Comparison of ENCODE assay signal across 11 cellular contexts in the genomic region with DNA sequence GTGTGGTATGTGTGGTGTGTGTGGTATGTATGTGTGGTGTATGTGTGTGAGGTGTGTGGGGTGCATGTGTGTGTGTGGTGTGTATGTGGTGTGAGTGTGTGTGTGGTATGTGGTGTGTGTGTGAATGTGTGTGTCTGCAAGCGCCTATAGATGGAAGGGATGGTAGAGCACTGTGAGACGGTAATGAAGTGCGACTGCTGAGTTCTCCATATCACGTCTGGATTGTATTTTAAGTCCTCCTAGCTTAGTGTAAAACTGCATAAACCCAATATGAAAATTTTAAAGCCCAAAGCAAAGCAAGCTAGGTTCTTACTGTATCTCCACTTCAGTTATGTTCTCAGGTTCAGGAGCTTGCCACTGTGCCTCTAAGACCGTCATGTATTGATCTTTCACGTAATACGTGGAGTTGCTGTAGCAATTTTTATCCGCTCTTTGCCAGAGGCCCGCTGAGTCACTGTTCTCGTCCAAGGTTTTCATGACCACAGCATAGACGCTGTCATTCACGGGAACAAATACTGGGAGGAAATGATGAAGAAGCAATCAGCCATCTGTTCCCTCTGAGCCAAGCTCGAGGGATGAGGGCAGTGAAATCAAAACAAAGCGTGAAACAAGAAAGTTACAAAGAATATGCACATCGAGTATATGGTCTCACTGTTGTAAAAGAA. TPM values are rescaled to one million over a fixed set of nuclear protein-coding genes. Genes with fewer than 3 reads are reported as not detected.
A peak's percentile ranks its signal among the peaks of the same experiment; 100 is the strongest.
DNase-seq lines count a peak whose midpoint lies in the region; ATAC-seq lines count a peak whose summit lies in the region.
"Had no signal": no experiment of that assay in that cellular context is flagged by ENCODE, and none has a peak within 500 bp of the region (broad histone marks: within the 10 kb centered on the region; RNA-seq: fewer than 3 reads in every experiment).

No MANE protein-coding gene starts in this region.

- peak overlapping the region; percentile 51 for H2AFZ ChIP-seq in neuronal stem cell (ENCODE audit: low read length)

- no peak overlapping the region for H2BK12ac ChIP-seq in neuronal stem cell (ENCODE audit: low read length)

- POLR2A ChIA-PET in activated CD4-positive, alpha-beta T cell treated with anti-CD3 and anti-CD28 coated beads for 36 hours (lab: Charles Lee) = no interaction called here

- H3K79me1 ChIP-seq in neuronal stem cell (ENCODE audit: low read depth, low read length) = no peaks in the 10 kb centered on the region

- H3K4me2 ChIP-seq in neuronal stem cell (ENCODE audit: insufficient read depth, low read length, poor library complexity, severe bottlenecking) = no peak overlapping the region

- peak overlapping the region; percentile 20 for H3K18ac ChIP-seq in neuronal stem cell (ENCODE audit: low read length)

- no peaks in the 10 kb centered on the region for H3K36me3 Mint-ChIP-seq in activated CD4-positive, alpha-beta T cell treated with anti-CD3 and anti-CD28 coated beads for 36 hours (ENCODE audit: low read depth)

- CTCF ChIA-PET in activated CD4-positive, alpha-beta T cell treated with anti-CD3 and anti-CD28 coated beads for 36 hours (lab: Charles Lee) = interaction anchor here (0.7 to 1.2 kb wide), 2 partner anchors 10 to 253 kb away, joined by 3 read pairs; no protein-coding TSS in a partner anchor

- no peak overlapping the region for H3K4ac ChIP-seq in neuronal stem cell (ENCODE audit: low read length)

- ATAC-seq in HG02610 (IDR thresholded peaks at IDR 0.05; ENCODE audit: unreplicated experiment) = no peak
- no peak for ATAC-seq in activated CD4-positive, alpha-beta T cell treated with anti-CD3 and anti-CD28 coated beads for 36 hours

- no peak overlapping the region for H3K23ac ChIP-seq in neuronal stem cell (ENCODE audit: low read depth, low read length, poor library complexity)

- peaks cover 0 to 5% of the 10 kb centered on the region in 2 donors for H3K9me3 ChIP-seq in neuronal stem cell (replicated peaks in 1 of 2; ENCODE audit: control insufficient read depth in 2 of 2, insufficient read depth in 1 of 2, low read depth in 1 of 2, low read length in 2 of 2)
- H3K9me3 ChIP-seq: thyroid gland had no signal

- H3K27ac ChIP-seq in cingulate gyrus (ENCODE audit: low read depth, low read length) (peak overlapping the region; percentile 39), neuronal stem cell (replicated peaks; ENCODE audit: low read length) (no peak overlapping the region)
- H3K27ac ChIP-seq: skin epidermis, thyroid gland had no signal

- H3K36me3 ChIP-seq in neuronal stem cell (replicated peaks in 1 of 2; ENCODE audit: control insufficient read depth in 2 of 2, insufficient read depth in 2 of 2, low read length in 2 of 2) = peaks cover 0 to 2% of the 10 kb centered on the region in 2 donors
- H3K36me3 ChIP-seq: thyroid gland had no signal

- H3K9ac ChIP-seq in neuronal stem cell (ENCODE audit: low read depth, low read length, poor library complexity) = peak overlapping the region; percentile 45

- H3K9me3 Mint-ChIP-seq in activated CD4-positive, alpha-beta T cell treated with anti-CD3 and anti-CD28 coated beads for 36 hours (ENCODE audit: low read depth) = no peaks in the 10 kb centered on the region
- H3K9me3 Mint-ChIP-seq: T-helper 2 cell treated with Interferon-gamma antibody and Interleukin-4, amounts not matched to agents 5 μg/mL and 100 μg/mL, for 36 hours had no signal

- peaks cover 5 to 6% of the 10 kb centered on the region in 2 donors for H3K4me1 ChIP-seq in neuronal stem cell (ENCODE audit: control insufficient read depth in 2 of 2, insufficient read depth in 1 of 2, low read depth in 1 of 2, low read length in 2 of 2)
- H3K4me1 ChIP-seq: thyroid gland had no signal

- no peaks in the 10 kb centered on the region for H3K4me1 Mint-ChIP-seq in activated CD4-positive, alpha-beta T cell treated with anti-CD3 and anti-CD28 coated beads for 36 hours

- no peak overlapping the region for H2BK120ac ChIP-seq in neuronal stem cell (ENCODE audit: low read depth, low read length)

- no CpG with 5 or more reads among the region's 15 CpGs for WGBS in neuronal stem cell (ENCODE audit: extremely low coverage in 2 of 2, insufficient read length in 2 of 2, insufficient replicate concordance in 1 of 2), 2 donors

- peak overlapping the region in 1 of 2 donors; percentile 53 for H3K4me3 ChIP-seq in neuronal stem cell (ENCODE audit: low read length in 2 of 2)
- H3K4me3 ChIP-seq: skin epidermis, thyroid gland had no signal

- no peak overlapping the region for H2AK5ac ChIP-seq in neuronal stem cell (ENCODE audit: low read depth, low read length)

- no peak overlapping the region for H4K91ac ChIP-seq in neuronal stem cell (ENCODE audit: low read depth, low read length, poor library complexity)

- H2BK5ac ChIP-seq in neuronal stem cell (ENCODE audit: low read length) = no peak overlapping the region

- H3K14ac ChIP-seq in neuronal stem cell (ENCODE audit: low read length) = no peak overlapping the region

- no peaks in the 10 kb centered on the region for H3K27me3 ChIP-seq in neuronal stem cell (ENCODE audit: control insufficient read depth in 3 of 3, insufficient read depth in 3 of 3, low read depth in 1 of 3, low read length in 3 of 3)
- H3K27me3 ChIP-seq: thyroid gland had no signal

- H2BK15ac ChIP-seq in neuronal stem cell (ENCODE audit: low read length) = no peak overlapping the region

- intact Hi-C loops in activated CD4-positive, alpha-beta T cell treated with anti-CD3 and anti-CD28 coated beads for 36 hours (cut with DNase I, micrococcal nuclease) = no loop called here

- no peaks in the 10 kb centered on the region for H3K27me3 Mint-ChIP-seq in activated CD4-positive, alpha-beta T cell treated with anti-CD3 and anti-CD28 coated beads for 36 hours

- no peak overlapping the region for H3K4me3 Mint-ChIP-seq in activated CD4-positive, alpha-beta T cell treated with anti-CD3 and anti-CD28 coated beads for 36 hours
- H3K4me3 Mint-ChIP-seq: T-helper 2 cell treated with Interferon-gamma antibody and Interleukin-4, amounts not matched to agents 5 μg/mL and 100 μg/mL, for 36 hours had no signal

- no peak overlapping the region for H4K8ac ChIP-seq in neuronal stem cell (ENCODE audit: low read depth, low read length)

- DNase-seq in H4 (ENCODE audit: low spot score) = peak; percentile 55
- peak; percentile 59 for DNase-seq in NCI-H460 (ENCODE audit: extremely low read depth, low read depth)
- no peak for DNase-seq in neuronal stem cell (ENCODE audit: low spot score)
- no peak for DNase-seq in activated CD4-positive, alpha-beta T cell treated with anti-CD3 and anti-CD28 coated beads for 36 hours
- no peak for DNase-seq in NOMO-1 (lab: John Stamatoyannopoulos, UW; ENCODE audit: unreplicated experiment in 2 of 2)
- no peak for DNase-seq in activated gamma-delta T cell treated with Interleukin-2 at 50 U/mL for 16 hours
- DNase-seq: thyroid gland had no signal

- H3K27ac Mint-ChIP-seq in activated CD4-positive, alpha-beta T cell treated with anti-CD3 and anti-CD28 coated beads for 36 hours = no peak overlapping the region
- H3K27ac Mint-ChIP-seq: T-helper 2 cell treated with Interferon-gamma antibody and Interleukin-4, amounts not matched to agents 5 μg/mL and 100 μg/mL, for 36 hours had no signal

RNA-seq across cellular contexts. Expression of a gene that starts 5.5 kb away (rescaled TPM):
- total RNA-seq in H4 (2014; rRNA removed; shearing (Covaris generic)) = not detected in 2 replicates
- total RNA-seq in NCI-H460 (2014; rRNA removed; shearing (Covaris generic)) = not detected in 2 replicates
- polyA plus RNA-seq in NCI-H460 (2014; cell fraction: nucleus; rRNA removed) = not detected in 2 replicates
- not detected for polyA plus RNA-seq in neuronal stem cell (2013, experiment 1 of 2)
- polyA plus RNA-seq in neuronal stem cell (2013, experiment 2 of 2) = not detected
- total RNA-seq in activated CD4-positive, alpha-beta T cell treated with anti-CD3 and anti-CD28 coated beads for 36 hours = not detected
- total RNA-seq: thyroid gland had no signal

RNA-seq across cellular contexts. Expression of a gene that starts 29.0 kb away (rescaled TPM):
- total RNA-seq in H4 (2014; rRNA removed; shearing (Covaris generic)) = 41.8 and 51.6 TPM in 2 replicates
- 73.7 and 86.2 TPM in 2 replicates for total RNA-seq in NCI-H460 (2014; rRNA removed; shearing (Covaris generic))
- 110 and 140 TPM in 2 replicates for polyA plus RNA-seq in NCI-H460 (2014; cell fraction: nucleus; rRNA removed)
- 41.6 TPM for polyA plus RNA-seq in neuronal stem cell (2013, experiment 1 of 2)
- 43.7 TPM for polyA plus RNA-seq in neuronal stem cell (2013, experiment 2 of 2)
- total RNA-seq in activated CD4-positive, alpha-beta T cell treated with anti-CD3 and anti-CD28 coated beads for 36 hours = 10 to 100 TPM; 17.4 to 23.8 TPM

Comparison
In these comparisons a context has a peak if more than half of its experiments do, and no peak if none do; other contexts are left out.
1. DNase-seq: peak in H4 (single experiment) and NCI-H460 (single experiment); none in neuronal stem cell (single experiment), activated CD4-positive, alpha-beta T cell treated with anti-CD3 and anti-CD28 coated beads for 36 hours (single experiment), NOMO-1 (0 of 2) and activated gamma-delta T cell treated with Interleukin-2 at 50 U/mL for 16 hours (single experiment).